ENCODE assay signal across 18 cellular contexts in the genomic region with DNA sequence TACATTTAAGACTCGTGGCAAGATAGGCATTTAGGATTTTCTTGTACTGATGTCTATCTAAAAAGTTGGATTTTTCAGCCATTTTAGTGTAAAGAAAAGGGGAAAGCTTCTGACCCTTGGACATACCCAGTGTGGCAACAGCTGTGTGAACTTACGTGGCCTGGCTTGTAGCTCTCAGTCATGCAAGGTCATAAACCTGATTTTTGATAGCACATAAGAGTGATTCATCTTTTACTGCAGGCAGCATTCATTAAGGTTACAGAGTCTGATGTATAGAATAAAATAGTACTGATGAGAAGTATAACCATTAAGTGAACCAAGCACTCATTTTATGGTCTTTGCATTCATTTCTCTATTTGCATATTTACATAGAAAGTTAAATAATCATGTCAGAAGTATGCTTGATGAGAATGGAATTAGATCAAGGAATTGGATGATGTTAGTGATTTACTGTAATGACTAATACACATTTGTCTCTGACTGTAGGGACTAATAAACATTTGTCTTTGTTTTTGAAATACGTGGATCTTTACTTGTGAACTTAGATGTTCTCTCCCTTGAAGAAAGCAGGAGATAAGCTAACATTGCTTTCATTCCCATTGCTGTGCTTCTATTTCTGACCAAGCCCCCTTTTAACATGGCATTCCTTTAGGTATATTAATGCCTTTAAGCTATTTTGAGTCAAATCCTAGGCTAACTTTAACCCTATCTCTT.
DNase-seq lines count a peak whose midpoint lies in the region; ATAC-seq and TF ChIP-seq lines count a peak whose summit lies in the region.
"Had no signal": no experiment of that assay in that cellular context is flagged by ENCODE, and none has a peak within 500 bp of the region (broad histone marks: within the 10 kb centered on the region; RNA-seq: fewer than 3 reads in every experiment).

No MANE protein-coding gene starts in this region.

- H3K4me1 ChIP-seq in colonic mucosa: no peaks in the 10 kb centered on the region

- intact Hi-C loops in colonic mucosa (cut with DNase I): loop anchor here (5.0 to 10.0 kb wide), 3 partner anchors 267 to 1094 kb away; no protein-coding TSS in a partner anchor

- H3K4me3 Mint-ChIP-seq in nephron progenitor cell: no peak overlapping the region
- H3K4me3 Mint-ChIP-seq: memory B cell; T-helper 1 cell treated with Interleukin-12 subunit alpha and Interleukin-12 subunit beta and Interleukin-4 antibody, amounts not matched to agents 30 μg/mL and 1 μg/mL, for 36 hours had no signal

- TF ChIP-seq CTCF in nephron progenitor cell (IDR thresholded peaks at IDR 0.05) (no peak), colonic mucosa (IDR thresholded peaks at IDR 0.05) (no peak)

- DNase-seq in GM03348 (ENCODE audit: low spot score) (peak; percentile 3), RKO (ENCODE audit: low spot score) (peak; percentile 40), nephron progenitor cell (no peak), colonic mucosa (no peak), NCI-H2171 treated with DMSO at 0.1 percent for 48 hours (lab: John Stamatoyannopoulos, UW) (no peak)
- DNase-seq: activated naive CD4-positive, alpha-beta T cell treated with anti-CD3 and anti-CD28 coated beads, Interleukin-2, amount 50 U/mL, for 16 hours; cortex of kidney; NCI-H2081; NK-92 treated with Interleukin-12 subunit alpha and Interleukin-12 subunit beta, amount 100 ng/mL, for 24 hours; ovary; stimulated activated CD4-positive, alpha-beta T cell treated with anti-CD3 and anti-CD28 coated beads, Interleukin-2, amount 100 ng/mL, for 48 hours; stimulated activated naive CD8-positive, alpha-beta T cell treated with anti-CD3 and anti-CD28 coated beads, Interleukin-15, Interleukin-2, amounts not matched to agents 100 U/mL and 50 U/mL, for 24 hours had no signal

- H3K9me3 ChIP-seq in colonic mucosa: no peaks in the 10 kb centered on the region
- H3K9me3 ChIP-seq: ovary had no signal

- H3K9ac ChIP-seq in colonic mucosa (ENCODE audit: low read depth in 2 of 2, low read length in 2 of 2): no peak overlapping the region
- H3K9ac ChIP-seq: KMS-11 had no signal

- H3K36me3 Mint-ChIP-seq in nephron progenitor cell (ENCODE audit: low read depth): peaks cover 39% of the 10 kb centered on the region

- ATAC-seq in esophagus mucosa: peak; percentile 49
- no peak for ATAC-seq in GM19463 (IDR thresholded peaks at IDR 0.05; ENCODE audit: unreplicated experiment)
- ATAC-seq in GM18502 (IDR thresholded peaks at IDR 0.05; ENCODE audit: poor library complexity, unreplicated experiment): no peak
- ATAC-seq: stimulated activated naive CD8-positive, alpha-beta T cell treated with anti-CD3 and anti-CD28 coated beads, Interleukin-15, Interleukin-2, amounts not matched to agents 100 U/mL and 50 U/mL, for 24 hours had no signal

- H3K27me3 Mint-ChIP-seq in nephron progenitor cell (ENCODE audit: low read depth, poor library complexity): no peaks in the 10 kb centered on the region
- H3K27me3 Mint-ChIP-seq: memory B cell had no signal

- no peaks in the 10 kb centered on the region for H3K27me3 ChIP-seq in colonic mucosa
- H3K27me3 ChIP-seq: ovary had no signal

- H3K27ac Mint-ChIP-seq in nephron progenitor cell: peak overlapping the region; percentile 15
- H3K27ac Mint-ChIP-seq: memory B cell; T-helper 1 cell treated with Interleukin-12 subunit alpha and Interleukin-12 subunit beta and Interleukin-4 antibody, amounts not matched to agents 30 μg/mL and 1 μg/mL, for 36 hours had no signal

- H3K4me1 Mint-ChIP-seq in nephron progenitor cell: no peaks in the 10 kb centered on the region

- H3K9me3 Mint-ChIP-seq in nephron progenitor cell: peaks cover 16% of the 10 kb centered on the region
- H3K9me3 Mint-ChIP-seq: memory B cell; T-helper 1 cell treated with Interleukin-12 subunit alpha and Interleukin-12 subunit beta and Interleukin-4 antibody, amounts not matched to agents 30 μg/mL and 1 μg/mL, for 36 hours had no signal

- no peak overlapping the region for H3K27ac ChIP-seq in colonic mucosa
- H3K27ac ChIP-seq: KMS-11, ovary had no signal

- H3K36me3 ChIP-seq in colonic mucosa: no peaks in the 10 kb centered on the region
- H3K36me3 ChIP-seq: ovary had no signal

- no peak overlapping the region for H3K4me3 ChIP-seq in colonic mucosa
- H3K4me3 ChIP-seq: ovary had no signal

Comparison
In these comparisons a context has a peak if more than half of its experiments do, and no peak if none do; other contexts are left out.
1. DNase-seq: peak in GM03348 (single experiment) and RKO (single experiment); none in nephron progenitor cell (single experiment), colonic mucosa (single experiment) and NCI-H2171 treated with DMSO at 0.1 percent for 48 hours (single experiment).